ENCODE assay signal across 15 cellular contexts in genomic region chr1:32182060-32182459, GRCh38. TPM values are rescaled to one million over a fixed set of nuclear protein-coding genes. Genes with fewer than 3 reads are reported as not detected.
A peak's percentile ranks its signal among the peaks of the same experiment; 100 is the strongest.
DNase-seq lines count a peak whose midpoint lies in the region; ATAC-seq, FAIRE-seq and TF ChIP-seq lines count a peak whose summit lies in the region.
"Had no signal": no experiment of that assay in that cellular context is flagged by ENCODE, and none has a peak within 500 bp of the region (broad histone marks: within the 10 kb centered on the region; RNA-seq: fewer than 3 reads in every experiment).

No MANE protein-coding gene starts in this region.

- H3K36me3 Mint-ChIP-seq in activated CD8-positive, alpha-beta T cell treated with anti-CD3 and anti-CD28 coated beads, Interleukin-2, amount 10 ng/mL, durations not matched to agents 7 days and 5 days (ENCODE audit: low read depth), result peaks cover 57% of the 10 kb centered on the region

- H3K4me1 ChIP-seq in A549, result peaks cover 36% of the 10 kb centered on the region
- peaks cover 39% of the 10 kb centered on the region for H3K4me1 ChIP-seq in DOHH2 (ENCODE audit: control insufficient read depth, low read length)

- H3K4me2 ChIP-seq in A549 (peak overlapping the region; percentile 95), DOHH2 (ENCODE audit: low read length) (peak overlapping the region; percentile 97)

- 85% methylated on average over 6 of the region's 6 CpGs for WGBS in A549 (ENCODE audit: missing lambda C conversion rate)

- no peak for TF ChIP-seq POLR2A in A549 (IDR thresholded peaks at IDR 0.05; ENCODE audit: low read length)
- TF ChIP-seq POLR2A in GM12892 (IDR thresholded peaks at IDR 0.05; ENCODE audit: low read depth, low read length), result no peak

- H3K9me3 ChIP-seq in A549, result no peaks in the 10 kb centered on the region
- no peaks in the 10 kb centered on the region for H3K9me3 ChIP-seq in DOHH2 (ENCODE audit: control insufficient read depth, insufficient read depth, low read length)

- peaks cover 59% of the 10 kb centered on the region for H3K4me1 Mint-ChIP-seq in activated CD8-positive, alpha-beta T cell treated with anti-CD3 and anti-CD28 coated beads, Interleukin-2, amount 10 ng/mL, durations not matched to agents 7 days and 5 days (ENCODE audit: low read depth)

- no peaks in the 10 kb centered on the region for H3K9me2 ChIP-seq in DOHH2 (replicated peaks; ENCODE audit: control insufficient read depth, low read length)

- H3K27ac ChIP-seq in A549 (no peak overlapping the region), DOHH2 (ENCODE audit: low read depth, low read length) (no peak overlapping the region)

- H3F3A ChIP-seq in DOHH2 (ENCODE audit: control insufficient read depth, insufficient read depth), result peaks cover 17% of the 10 kb centered on the region

- no peak overlapping the region for H3K4me3 ChIP-seq in A549
- H3K4me3 ChIP-seq in DOHH2 (ENCODE audit: low read length), result no peak overlapping the region
- peak overlapping the region; percentile 79 for H3K4me3 ChIP-seq in fibroblast of villous mesenchyme (ENCODE audit: low read depth, low read length)

- H4K20me1 ChIP-seq in DOHH2 (ENCODE audit: control insufficient read depth, insufficient read depth, low read depth, low read length), result peaks cover 3% of the 10 kb centered on the region; the same call in 1 of the 2 replicates

- FAIRE-seq in A549 (lab: Jason Lieb, UNC) (no peak), GM12892 (lab: Jason Lieb, UNC) (no peak)
- FAIRE-seq: H1 had no signal

- POLR2A ChIA-PET in A549 (lab: Yijun Ruan, JAX), result no interaction called here
- POLR2A ChIA-PET in activated CD8-positive, alpha-beta T cell treated with anti-CD3 and anti-CD28 coated beads, Interleukin-2, amount 10 ng/mL, durations not matched to agents 7 days and 5 days (lab: Charles Lee), result no interaction called here

- peak overlapping the region; percentile 36 for H3K27ac Mint-ChIP-seq in activated CD8-positive, alpha-beta T cell treated with anti-CD3 and anti-CD28 coated beads, Interleukin-2, amount 10 ng/mL, durations not matched to agents 7 days and 5 days

- H3K4me3 Mint-ChIP-seq in activated CD8-positive, alpha-beta T cell treated with anti-CD3 and anti-CD28 coated beads, Interleukin-2, amount 10 ng/mL, durations not matched to agents 7 days and 5 days, result peak overlapping the region; percentile 95

- DNase-seq in A549 (ENCODE audit: low read depth in 1 of 2, low spot score in 1 of 2) (no peak), fibroblast of villous mesenchyme (ENCODE audit: low read depth) (no peak), NCI-H1105 (lab: John Stamatoyannopoulos, UW) (no peak), GM12892 (ENCODE audit: insufficient read length) (no peak)
- no peak for DNase-seq in activated CD8-positive, alpha-beta T cell treated with anti-CD3 and anti-CD28 coated beads, Interleukin-2, amount 10 ng/mL, durations not matched to agents 7 days and 5 days
- DNase-seq in stimulated activated CD4-positive, alpha-beta T cell treated with anti-CD3 and anti-CD28 coated beads, Interleukin-15, amount 100 ng/mL, for 24 hours, result no peak
- DNase-seq: activated effector memory CD4-positive, alpha-beta T cell treated with Interleukin-2 at 50 U/mL for 16 hours; endodermal cell; kidney glomerular epithelial cell; MM.1S; NCI-H69; retina had no signal

- ATAC-seq in A549 (no peak), GM18861 (IDR thresholded peaks at IDR 0.05; ENCODE audit: unreplicated experiment) (no peak)
- no peak for ATAC-seq in activated CD8-positive, alpha-beta T cell treated with anti-CD3 and anti-CD28 coated beads, Interleukin-2, amount 10 ng/mL, durations not matched to agents 7 days and 5 days

- no peaks in the 10 kb centered on the region for H3K27me3 Mint-ChIP-seq in activated CD8-positive, alpha-beta T cell treated with anti-CD3 and anti-CD28 coated beads, Interleukin-2, amount 10 ng/mL, durations not matched to agents 7 days and 5 days (ENCODE audit: low read depth)

- no peaks in the 10 kb centered on the region for H3K9me3 Mint-ChIP-seq in activated CD8-positive, alpha-beta T cell treated with anti-CD3 and anti-CD28 coated beads, Interleukin-2, amount 10 ng/mL, durations not matched to agents 7 days and 5 days (ENCODE audit: insufficient read depth)
- H3K9me3 Mint-ChIP-seq: endodermal cell had no signal

- no peaks in the 10 kb centered on the region for H3K27me3 ChIP-seq in DOHH2 (ENCODE audit: control insufficient read depth, low read length)

- peaks cover 66% of the 10 kb centered on the region for H3K79me2 ChIP-seq in DOHH2 (ENCODE audit: control insufficient read depth, low read length)

- no peak for TF ChIP-seq EP300 in A549 (IDR thresholded peaks at IDR 0.05)

- TF ChIP-seq RAD21 in A549 (conservative IDR thresholded peaks at IDR 0.05 in 1 of 2, IDR thresholded peaks at IDR 0.05 in 1 of 2), result no peak

- CTCF ChIA-PET in A549 (lab: Yijun Ruan, JAX), result interaction anchor here (0.6 to 1.7 kb wide), 3 partner anchors 60 to 134 kb away, joined by 3 to 5 read pairs (median 3); no protein-coding TSS in a partner anchor
- CTCF ChIA-PET in activated CD8-positive, alpha-beta T cell treated with anti-CD3 and anti-CD28 coated beads, Interleukin-2, amount 10 ng/mL, durations not matched to agents 7 days and 5 days (lab: Charles Lee), result interaction anchor here (1.1 kb wide), 1 partner anchor 71 kb away, joined by 4 read pairs; no protein-coding TSS in a partner anchor

- TF ChIP-seq CTCF in A549 (IDR thresholded peaks at IDR 0.05) (no peak), DOHH2 (IDR thresholded peaks at IDR 0.05; ENCODE audit: low read depth, low read length, poor library complexity, severe bottlenecking) (no peak), fibroblast of villous mesenchyme (IDR thresholded peaks at IDR 0.05; ENCODE audit: insufficient read depth, low read depth, low read length) (no peak)

- H3K36me3 ChIP-seq in DOHH2 (ENCODE audit: control insufficient read depth, low read length), result peaks cover 59% of the 10 kb centered on the region

TF ChIP-seq in A549, 52 proteins besides CTCF, POLR2A, EP300 and RAD21 (continues in another document):
- TF ChIP-seq MAFK (IDR thresholded peaks at IDR 0.05; ENCODE audit: partially characterized antibody) (no peak), KDM5A (IDR thresholded peaks at IDR 0.05) (no peak)

RNA-seq across cellular contexts. Expression of gene TXLNA, which starts 2.6 kb away (rescaled TPM):
- 22.5 and 31.7 TPM in 2 replicates for polyA plus RNA-seq in A549 (2011; rRNA removed)
- 12.8 and 16.6 TPM in 2 replicates for polyA plus RNA-seq in A549 (2012; cell fraction: cytosol; rRNA removed)
- 24.6 and 35.0 TPM in 2 replicates for polyA plus RNA-seq in A549 (2012; cell fraction: nucleus; rRNA removed)
- 23.9 to 26.0 TPM (median 25.0 TPM) in 3 replicates for polyA plus RNA-seq in A549 (2017; fragmentation: RNase III; extraction: RNeasy Plus Mini Kit Qiagen cat#74134 plus additional on column Dnase treatment)
- polyA minus RNA-seq in A549 (2011; rRNA and poly(A)+ RNA removed), result 30.1 and 31.9 TPM in 2 replicates
- total RNA-seq in activated CD8-positive, alpha-beta T cell treated with anti-CD3 and anti-CD28 coated beads, Interleukin-2, amount 10 ng/mL, durations not matched to agents 7 days and 5 days, result 10 to 100 TPM; 79.7 to 79.8 TPM
- 105 and 128 TPM in 2 replicates for total RNA-seq in fibroblast of villous mesenchyme
- polyA plus RNA-seq in GM12892 (2012; ENCODE audit: missing spikeins), result 27.9 TPM

RNA-seq across cellular contexts. Expression of gene CCDC28B, which starts 18.3 kb away (rescaled TPM):
- 1.1 and 1.2 TPM in 2 replicates for polyA plus RNA-seq in A549 (2011; rRNA removed)
- 2.4 and 3.3 TPM in 2 replicates for polyA plus RNA-seq in A549 (2012; cell fraction: cytosol; rRNA removed)
- polyA plus RNA-seq in A549 (2012; cell fraction: nucleus; rRNA removed), result 1.7 and 2.3 TPM in 2 replicates
- polyA plus RNA-seq in A549 (2017; fragmentation: RNase III; extraction: RNeasy Plus Mini Kit Qiagen cat#74134 plus additional on column Dnase treatment), result 3.3 to 4.6 TPM (median 4.4 TPM) in 3 replicates
- polyA minus RNA-seq in A549 (2011; rRNA and poly(A)+ RNA removed), result 0.24 and 0.79 TPM in 2 replicates
- 10 to 100 TPM; 71.4 to 72.8 TPM for total RNA-seq in activated CD8-positive, alpha-beta T cell treated with anti-CD3 and anti-CD28 coated beads, Interleukin-2, amount 10 ng/mL, durations not matched to agents 7 days and 5 days
- total RNA-seq in fibroblast of villous mesenchyme, result 22.5 and 30.3 TPM in 2 replicates
- 74.2 TPM for polyA plus RNA-seq in GM12892 (2012; ENCODE audit: missing spikeins)

RNA-seq across cellular contexts. Expression of gene IQCC, which starts 23.4 kb away (rescaled TPM):
- polyA plus RNA-seq in A549 (2011; rRNA removed), result 1.6 and 1.8 TPM in 2 replicates
- polyA plus RNA-seq in A549 (2012; cell fraction: cytosol; rRNA removed), result 1.4 and 1.6 TPM in 2 replicates
- 1.2 and 1.5 TPM in 2 replicates for polyA plus RNA-seq in A549 (2012; cell fraction: nucleus; rRNA removed)
- polyA plus RNA-seq in A549 (2017; fragmentation: RNase III; extraction: RNeasy Plus Mini Kit Qiagen cat#74134 plus additional on column Dnase treatment), result 1.8 to 2.0 TPM (median 2.0 TPM) in 3 replicates
- polyA minus RNA-seq in A549 (2011; rRNA and poly(A)+ RNA removed), result 1.5 and 2.0 TPM in 2 replicates
- total RNA-seq in activated CD8-positive, alpha-beta T cell treated with anti-CD3 and anti-CD28 coated beads, Interleukin-2, amount 10 ng/mL, durations not matched to agents 7 days and 5 days, result 1 to 10 TPM; 6.1 to 6.3 TPM
- total RNA-seq in fibroblast of villous mesenchyme, result 0.86 and 2.3 TPM in 2 replicates
- 4.7 TPM for polyA plus RNA-seq in GM12892 (2012; ENCODE audit: missing spikeins)

RNA-seq across cellular contexts. Expression of gene DCDC2B, which starts 26.8 kb away (rescaled TPM):
- polyA plus RNA-seq in A549 (2011; rRNA removed), result not detected in 2 replicates
- not detected in 2 replicates for polyA plus RNA-seq in A549 (2012; cell fraction: cytosol; rRNA removed)
- not detected in 2 replicates for polyA plus RNA-seq in A549 (2012; cell fraction: nucleus; rRNA removed)
- polyA plus RNA-seq in A549 (2017; fragmentation: RNase III; extraction: RNeasy Plus Mini Kit Qiagen cat#74134 plus additional on column Dnase treatment), result not detected in 3 replicates
- polyA minus RNA-seq in A549 (2011; rRNA and poly(A)+ RNA removed), result not detected in 2 replicates
- not detected for total RNA-seq in activated CD8-positive, alpha-beta T cell treated with anti-CD3 and anti-CD28 coated beads, Interleukin-2, amount 10 ng/mL, durations not matched to agents 7 days and 5 days
- total RNA-seq in fibroblast of villous mesenchyme, result not detected in 2 replicates
- 0.51 TPM for polyA plus RNA-seq in GM12892 (2012; ENCODE audit: missing spikeins)
- total RNA-seq: endodermal cell, H1 had no signal
- polyA plus RNA-seq: H1 had no signal

RNA-seq across cellular contexts. Expression of gene TMEM234, which starts 40.1 kb away (rescaled TPM):
- polyA plus RNA-seq in A549 (2011; rRNA removed) (8.4 and 10.9 TPM in 2 replicates), A549 (2017; fragmentation: RNase III; extraction: RNeasy Plus Mini Kit Qiagen cat#74134 plus additional on column Dnase treatment) (12.0 to 12.1 TPM (median 12.0 TPM) in 3 replicates)
- polyA plus RNA-seq in A549 (2012; cell fraction: cytosol; rRNA removed), result 9.1 and 9.6 TPM in 2 replicates
- polyA plus RNA-seq in A549 (2012; cell fraction: nucleus; rRNA removed), result 17.3 and 21.7 TPM in 2 replicates
- polyA minus RNA-seq in A549 (2011; rRNA and poly(A)+ RNA removed), result 18.8 and 20.0 TPM in 2 replicates
- total RNA-seq in activated CD8-positive, alpha-beta T cell treated with anti-CD3 and anti-CD28 coated beads, Interleukin-2, amount 10 ng/mL, durations not matched to agents 7 days and 5 days, result 10 to 100 TPM; 10.6 TPM
- total RNA-seq in fibroblast of villous mesenchyme, result 21.6 and 23.8 TPM in 2 replicates
- 7.5 TPM for polyA plus RNA-seq in GM12892 (2012; ENCODE audit: missing spikeins)
